ENCODE assay signal across 8 cellular contexts in genomic region chr15:55743615-55743978, GRCh38. TPM values are rescaled to one million over a fixed set of nuclear protein-coding genes. Genes with fewer than 3 reads are reported as not detected.
DNase-seq lines count a peak whose midpoint lies in the region; ATAC-seq lines count a peak whose summit lies in the region.
"Had no signal": no experiment of that assay in that cellular context is flagged by ENCODE, and none has a peak within 500 bp of the region (broad histone marks: within the 10 kb centered on the region; RNA-seq: fewer than 3 reads in every experiment).

No MANE protein-coding gene starts in this region.

- CTCF ChIA-PET in activated CD8-positive, alpha-beta T cell treated with anti-CD3 and anti-CD28 coated beads, Interleukin-2, amount 10 ng/mL, durations not matched to agents 7 days and 5 days (lab: Charles Lee), result no interaction called here

- in situ Hi-C loops in HAP-1 (cut with MboI; ENCODE audit: low sequenced_read_pairs), result no loop called here

- DNase-seq in HAP-1 (ENCODE audit: low spot score in 2 of 2) (no peak), cerebellar nuclear complex (lab: John Stamatoyannopoulos, UW) (no peak)
- no peak for DNase-seq in activated CD8-positive, alpha-beta T cell treated with anti-CD3 and anti-CD28 coated beads, Interleukin-2, amount 10 ng/mL, durations not matched to agents 7 days and 5 days
- no peak for DNase-seq in stimulated activated effector memory CD8-positive, alpha-beta T cell treated with anti-CD3 and anti-CD28 coated beads, Interleukin-12 subunit alpha, Interleukin-12 subunit beta, amount 100 ng/mL, for 72 hours (ENCODE audit: low spot score in 2 of 2)
- DNase-seq: stimulated activated CD8-positive, alpha-beta memory T cell treated with anti-CD3 and anti-CD28 coated beads, Interleukin-4, amount 100 ng/mL, for 48 hours had no signal

- no peaks in the 10 kb centered on the region for H3K9me3 ChIP-seq in HAP-1
- H3K9me3 ChIP-seq in iPS-20b (ENCODE audit: insufficient read depth, low read depth, low read length), result no peaks in the 10 kb centered on the region

- H3K27ac ChIP-seq in iPS-20b (ENCODE audit: low read length), result no peak overlapping the region

- H3K36me3 ChIP-seq in HAP-1 (replicated peaks) (no peaks in the 10 kb centered on the region), iPS-20b (ENCODE audit: insufficient read depth, low read depth, low read length) (no peaks in the 10 kb centered on the region)

- peak overlapping the region; percentile 53 for H3K4me3 ChIP-seq in HAP-1
- peak overlapping the region; percentile 81 for H3K4me3 ChIP-seq in iPS-20b (ENCODE audit: low read length)

- POLR2A ChIA-PET in activated CD8-positive, alpha-beta T cell treated with anti-CD3 and anti-CD28 coated beads, Interleukin-2, amount 10 ng/mL, durations not matched to agents 7 days and 5 days (lab: Charles Lee), result no interaction called here

- H3K9ac ChIP-seq in iPS-20b (ENCODE audit: low read depth, low read length), result peak overlapping the region; percentile 39; the same call in 1 of the 2 replicates

- peaks cover 28% of the 10 kb centered on the region for H3K27me3 Mint-ChIP-seq in activated CD8-positive, alpha-beta T cell treated with anti-CD3 and anti-CD28 coated beads, Interleukin-2, amount 10 ng/mL, durations not matched to agents 7 days and 5 days (ENCODE audit: low read depth)

- peaks cover 3% of the 10 kb centered on the region for H3K4me1 Mint-ChIP-seq in activated CD8-positive, alpha-beta T cell treated with anti-CD3 and anti-CD28 coated beads, Interleukin-2, amount 10 ng/mL, durations not matched to agents 7 days and 5 days (ENCODE audit: low read depth)
- H3K4me1 Mint-ChIP-seq in stimulated activated effector memory CD8-positive, alpha-beta T cell treated with anti-CD3 and anti-CD28 coated beads, Interleukin-12 subunit alpha, Interleukin-12 subunit beta, amount 100 ng/mL, for 72 hours, result peaks cover 5% of the 10 kb centered on the region

- peak overlapping the region; percentile 7 for H3K4me3 Mint-ChIP-seq in activated CD8-positive, alpha-beta T cell treated with anti-CD3 and anti-CD28 coated beads, Interleukin-2, amount 10 ng/mL, durations not matched to agents 7 days and 5 days
- peak overlapping the region; percentile 40 for H3K4me3 Mint-ChIP-seq in stimulated activated effector memory CD8-positive, alpha-beta T cell treated with anti-CD3 and anti-CD28 coated beads, Interleukin-12 subunit alpha, Interleukin-12 subunit beta, amount 100 ng/mL, for 72 hours

- peaks cover 11% of the 10 kb centered on the region; the same call in 1 of the 2 replicates for H3K27me3 ChIP-seq in HAP-1 (ENCODE audit: low read depth)
- H3K27me3 ChIP-seq in iPS-20b (ENCODE audit: insufficient read depth, low read length), result peaks cover 78% of the 10 kb centered on the region

- no peaks in the 10 kb centered on the region for H3K9me3 Mint-ChIP-seq in activated CD8-positive, alpha-beta T cell treated with anti-CD3 and anti-CD28 coated beads, Interleukin-2, amount 10 ng/mL, durations not matched to agents 7 days and 5 days (ENCODE audit: insufficient read depth)
- H3K9me3 Mint-ChIP-seq in stimulated activated effector memory CD8-positive, alpha-beta T cell treated with anti-CD3 and anti-CD28 coated beads, Interleukin-12 subunit alpha, Interleukin-12 subunit beta, amount 100 ng/mL, for 72 hours, result no peaks in the 10 kb centered on the region

- no peak overlapping the region for H3K27ac Mint-ChIP-seq in activated CD8-positive, alpha-beta T cell treated with anti-CD3 and anti-CD28 coated beads, Interleukin-2, amount 10 ng/mL, durations not matched to agents 7 days and 5 days
- H3K27ac Mint-ChIP-seq in stimulated activated effector memory CD8-positive, alpha-beta T cell treated with anti-CD3 and anti-CD28 coated beads, Interleukin-12 subunit alpha, Interleukin-12 subunit beta, amount 100 ng/mL, for 72 hours, result no peak overlapping the region

- H3K4me1 ChIP-seq in HAP-1 (peaks cover 21% of the 10 kb centered on the region), iPS-20b (ENCODE audit: insufficient read depth, low read length) (no peaks in the 10 kb centered on the region; the same call in 1 of the 2 replicates)

- H3K36me3 Mint-ChIP-seq in activated CD8-positive, alpha-beta T cell treated with anti-CD3 and anti-CD28 coated beads, Interleukin-2, amount 10 ng/mL, durations not matched to agents 7 days and 5 days (ENCODE audit: low read depth), result no peaks in the 10 kb centered on the region
- H3K36me3 Mint-ChIP-seq in stimulated activated effector memory CD8-positive, alpha-beta T cell treated with anti-CD3 and anti-CD28 coated beads, Interleukin-12 subunit alpha, Interleukin-12 subunit beta, amount 100 ng/mL, for 72 hours, result no peaks in the 10 kb centered on the region

- no peak for ATAC-seq in activated CD8-positive, alpha-beta T cell treated with anti-CD3 and anti-CD28 coated beads, Interleukin-2, amount 10 ng/mL, durations not matched to agents 7 days and 5 days
- ATAC-seq in stimulated activated effector memory CD8-positive, alpha-beta T cell treated with anti-CD3 and anti-CD28 coated beads, Interleukin-12 subunit alpha, Interleukin-12 subunit beta, amount 100 ng/mL, for 72 hours, result no peak
- no peak for ATAC-seq in GM21786 (IDR thresholded peaks at IDR 0.05; ENCODE audit: unreplicated experiment)
- no peak for ATAC-seq in HG02870 (IDR thresholded peaks at IDR 0.05; ENCODE audit: unreplicated experiment)

RNA-seq across cellular contexts. Expression of gene PRTG, which starts 0.6 kb away (rescaled TPM):
- not detected for total RNA-seq in activated CD8-positive, alpha-beta T cell treated with anti-CD3 and anti-CD28 coated beads, Interleukin-2, amount 10 ng/mL, durations not matched to agents 7 days and 5 days
